12 cellular contexts compared by ENCODE assay signal in the genomic region with DNA sequence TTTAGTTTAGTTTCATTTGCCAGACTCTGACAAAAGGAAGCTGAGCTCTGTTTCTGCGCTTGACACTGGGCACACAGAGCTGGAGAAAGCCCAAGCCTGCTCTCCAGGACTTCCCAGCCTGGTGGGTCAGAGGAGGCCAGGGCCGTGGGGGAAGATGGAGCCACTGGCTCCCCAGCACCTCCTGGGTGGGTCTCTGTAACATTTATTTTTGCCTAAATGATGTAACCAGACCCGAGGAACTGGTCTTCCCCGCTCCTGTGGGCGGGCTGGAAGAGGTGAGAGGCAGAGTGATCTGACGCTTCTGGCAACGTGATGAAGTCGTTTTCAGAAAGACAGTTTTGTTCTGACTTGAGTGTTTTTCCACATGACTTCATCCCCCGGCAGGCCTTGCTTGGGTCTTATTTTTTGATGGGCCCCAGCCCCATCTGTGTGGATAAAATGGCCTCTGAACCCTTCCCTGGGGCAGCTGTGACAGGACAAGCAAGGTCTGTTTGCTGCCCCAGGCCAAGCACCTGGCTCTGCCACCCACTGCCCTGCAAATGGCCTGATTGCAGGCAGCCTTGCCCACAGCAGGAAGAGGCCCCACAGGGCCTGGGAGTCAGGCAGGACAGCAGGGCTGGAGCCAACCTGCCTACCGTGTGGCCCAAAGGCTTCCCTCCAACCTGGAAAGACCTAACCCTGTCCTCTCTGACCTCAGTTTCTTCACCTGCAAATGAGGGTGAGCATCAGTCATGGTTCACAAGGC.
DNase-seq lines count a peak whose midpoint lies in the region; ATAC-seq and TF ChIP-seq lines count a peak whose summit lies in the region.
"Had no signal": no experiment of that assay in that cellular context is flagged by ENCODE, and none has a peak within 500 bp of the region (broad histone marks: within the 10 kb centered on the region; RNA-seq: fewer than 3 reads in every experiment).

No MANE protein-coding gene starts in this region.

- H3K27ac ChIP-seq in PC-3 (ENCODE audit: low read length): no peak overlapping the region
- H3K27ac ChIP-seq: GM23248, VCaP had no signal

- H3K27me3 ChIP-seq in PC-3 (ENCODE audit: low read length): no peaks in the 10 kb centered on the region

- no peak overlapping the region for H3K9ac ChIP-seq in PC-3 (ENCODE audit: low read length)
- H3K9ac ChIP-seq: GM23248 had no signal

- peak; percentile 48 to 59 for DNase-seq in stimulated activated CD4-positive, alpha-beta T cell treated with anti-CD3 and anti-CD28 coated beads, Interleukin-2, amount 100 ng/mL, for 24 hours
- no peak for DNase-seq in epidermal melanocyte (ENCODE audit: insufficient read length, low spot score)
- DNase-seq in PC-3: no peak
- DNase-seq: DND-41, GM23248, NCI-H1092 had no signal

- peak; percentile 60 for ATAC-seq in GM18502 (IDR thresholded peaks at IDR 0.05; ENCODE audit: poor library complexity, unreplicated experiment)
- peak; percentile 65 for ATAC-seq in HG02798 (IDR thresholded peaks at IDR 0.05; ENCODE audit: poor library complexity, unreplicated experiment)
- peak; percentile 79 for ATAC-seq in esophagus mucosa
- ATAC-seq in PC-3: no peak
- ATAC-seq in GM21576 (IDR thresholded peaks at IDR 0.05; ENCODE audit: unreplicated experiment): no peak
- ATAC-seq in GM19467 (IDR thresholded peaks at IDR 0.05; ENCODE audit: unreplicated experiment): no peak

- H3K79me2 ChIP-seq in PC-3 (ENCODE audit: low read length): no peaks in the 10 kb centered on the region

- H3K9me2 ChIP-seq in PC-3 (replicated peaks; ENCODE audit: low read length): no peaks in the 10 kb centered on the region

- TF ChIP-seq CTCF in PC-3 (conservative IDR thresholded peaks at IDR 0.05; ENCODE audit: low read depth, low read length): no peak

- no peaks in the 10 kb centered on the region for H3K9me3 ChIP-seq in PC-3 (ENCODE audit: low read length)

- H3K4me1 ChIP-seq in PC-3 (ENCODE audit: insufficient read depth, low read length): no peaks in the 10 kb centered on the region

- no peak overlapping the region for H3K4me2 ChIP-seq in PC-3 (ENCODE audit: low read length)

- no peaks in the 10 kb centered on the region for H3K36me3 ChIP-seq in PC-3 (ENCODE audit: low read depth, low read length)

- H3F3A ChIP-seq in PC-3 (ENCODE audit: low read length, unreplicated experiment): no peaks in the 10 kb centered on the region

- H4K20me1 ChIP-seq in PC-3 (ENCODE audit: low read length): no peaks in the 10 kb centered on the region

- CTCF ChIA-PET in PC-3 (lab: Charles Lee): no interaction called here

- POLR2A ChIA-PET in PC-3 (lab: Charles Lee; ENCODE audit: unreplicated experiment): no interaction called here

- intact Hi-C loops in PC-3 (cut with micrococcal nuclease): no loop called here

- H3K4me3 ChIP-seq in PC-3 (ENCODE audit: low read length): no peak overlapping the region
- H3K4me3 ChIP-seq: GM23248 had no signal

- BruUV-seq in PC-3 (replicated peaks; lab: Mats Ljungman, UMichigan): no TSS peak

- H2AFZ ChIP-seq in PC-3 (ENCODE audit: low read length): no peak overlapping the region
- H2AFZ ChIP-seq: GM23248 had no signal

Comparison
In these comparisons a context has a peak if more than half of its experiments do, and no peak if none do; other contexts are left out.
1. ATAC-seq: peak in GM18502 (single experiment), HG02798 (single experiment) and esophagus mucosa (single experiment); none in PC-3 (single experiment), GM21576 (single experiment) and GM19467 (single experiment).
2. DNase-seq: peak in stimulated activated CD4-positive, alpha-beta T cell treated with anti-CD3 and anti-CD28 coated beads, Interleukin-2, amount 100 ng/mL, for 24 hours (2 of 2); none in epidermal melanocyte (single experiment) and PC-3 (single experiment).